13 cellular contexts compared by ENCODE assay signal in the genomic region with DNA sequence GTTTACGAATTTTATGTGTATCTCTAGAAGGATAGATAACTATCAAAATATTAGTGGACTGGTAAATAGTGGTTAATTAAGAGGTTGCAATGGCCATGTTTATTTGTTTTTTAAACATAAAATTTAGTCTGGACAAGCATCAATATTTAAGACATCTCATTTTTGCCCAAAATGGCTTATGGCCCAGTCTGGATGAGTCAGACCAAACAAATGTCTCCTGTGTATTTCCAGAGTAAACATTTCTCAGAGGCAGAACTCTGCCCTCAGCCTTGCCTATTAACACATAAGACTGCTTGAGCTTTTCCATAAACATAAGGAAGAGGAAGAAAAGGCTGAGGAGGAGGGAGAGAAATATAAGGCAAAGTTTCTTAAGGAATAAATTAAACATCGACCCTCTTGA.
DNase-seq lines count a peak whose midpoint lies in the region; ATAC-seq lines count a peak whose summit lies in the region.
"Had no signal": no experiment of that assay in that cellular context is flagged by ENCODE, and none has a peak within 500 bp of the region (broad histone marks: within the 10 kb centered on the region; RNA-seq: fewer than 3 reads in every experiment).

No MANE protein-coding gene starts in this region.

- in situ Hi-C loops in G401 (cut with HindIII; ENCODE audit: low sequenced_read_pairs) = no loop called here

- DNase-seq in A172 (ENCODE audit: low spot score) (peak; percentile 25), HuH-7 (ENCODE audit: low spot score) (peak; percentile 9), dedifferentiated amniotic fluid mesenchymal stem cell (ENCODE audit: extremely low spot score) (peak; percentile 65), mucosa of gallbladder (ENCODE audit: low spot score) (peak; percentile 59), NCI-H146 (lab: John Stamatoyannopoulos, UW) (no peak), G401 (ENCODE audit: low spot score) (no peak)
- no peak for DNase-seq in activated naive CD4-positive, alpha-beta T cell treated with Interleukin-2 at 50 U/mL for 16 hours
- DNase-seq: activated naive CD4-positive, alpha-beta T cell treated with anti-CD3 and anti-CD28 coated beads, Interleukin-2, amount 10 ng/mL, durations not matched to agents 7 days and 5 days; MM.1S; stimulated activated CD4-positive, alpha-beta T cell treated with anti-CD3 and anti-CD28 coated beads, Interleukin-2, amount 100 ng/mL, for 48 hours had no signal

- ATAC-seq in GM18511 (IDR thresholded peaks at IDR 0.05; ENCODE audit: unreplicated experiment) = no peak
- ATAC-seq: foreskin keratinocyte, GM12878 had no signal

Comparison
In these comparisons a context has a peak if more than half of its experiments do, and no peak if none do; other contexts are left out.
1. DNase-seq: peak in A172 (single experiment), HuH-7 (single experiment), dedifferentiated amniotic fluid mesenchymal stem cell (single experiment) and mucosa of gallbladder (single experiment); none in NCI-H146 (single experiment), activated naive CD4-positive, alpha-beta T cell treated with Interleukin-2 at 50 U/mL for 16 hours (single experiment) and G401 (single experiment).